ENCODE assay signal across 8 cellular contexts in the genomic region with DNA sequence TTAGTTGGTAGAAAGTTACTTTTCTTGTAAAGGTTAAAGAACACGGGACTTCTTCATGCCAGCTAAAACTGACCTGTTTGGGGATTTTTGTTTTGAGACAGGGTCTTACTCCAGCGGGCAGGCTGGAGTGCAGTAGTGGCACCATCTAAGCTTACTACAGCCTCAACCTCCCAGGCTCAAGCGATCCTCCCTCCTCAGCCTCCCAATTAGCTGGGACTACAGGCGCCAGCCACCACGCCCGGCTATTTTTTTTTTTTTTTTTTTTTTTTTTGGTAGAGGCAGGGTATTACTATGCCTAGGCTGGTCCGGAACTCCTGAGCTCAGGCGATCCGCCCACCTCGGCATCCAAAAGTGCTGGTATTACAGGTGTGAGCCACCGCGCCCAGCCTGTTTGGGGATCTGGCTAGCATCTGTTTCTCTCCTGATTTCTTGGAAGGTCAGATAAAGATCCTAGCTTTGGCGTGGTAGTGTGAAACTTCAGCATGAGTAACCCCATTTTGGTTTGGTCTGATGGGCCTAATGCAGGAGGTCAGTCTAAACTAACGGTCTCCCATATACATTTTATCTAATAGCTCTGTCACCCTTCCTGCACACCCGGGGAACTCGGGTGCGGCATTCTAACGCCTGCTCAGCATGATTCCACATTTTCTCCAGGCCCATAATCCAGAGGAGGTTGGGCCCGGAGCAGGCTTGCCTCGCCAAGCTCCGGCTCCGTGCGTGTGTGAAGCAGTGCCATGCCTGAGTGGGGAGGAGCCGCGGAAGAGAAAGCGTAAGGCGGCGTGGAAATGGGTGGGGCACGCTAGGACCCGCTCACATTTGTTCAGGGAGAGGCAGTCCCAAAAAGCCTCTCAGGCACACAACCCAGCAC. TPM values are rescaled to one million over a fixed set of nuclear protein-coding genes. Genes with fewer than 3 reads are reported as not detected.
DNase-seq lines count a peak whose midpoint lies in the region; ATAC-seq and TF ChIP-seq lines count a peak whose summit lies in the region.

No MANE protein-coding gene starts in this region.

- peaks cover 9% of the 10 kb centered on the region for H3K27me3 Mint-ChIP-seq in CD4-positive, CD25-positive, alpha-beta regulatory T cell

- peaks cover 29% of the 10 kb centered on the region for H3K4me1 ChIP-seq in CD4-positive, CD25-positive, alpha-beta regulatory T cell (ENCODE audit: control insufficient read depth, insufficient read depth, low read length, poor library complexity, severe bottlenecking)
- H3K4me1 ChIP-seq in Peyer's patch (peaks cover 0 to 19% (median 2%) of the 10 kb centered on the region in 4 donors), neutrophil (ENCODE audit: control insufficient read depth in 1 of 2, insufficient read depth in 1 of 2, low read depth in 1 of 2, low read length in 1 of 2) (peaks cover 20 to 27% of the 10 kb centered on the region in 2 experiments)

- peaks cover 8% of the 10 kb centered on the region for H3K36me3 Mint-ChIP-seq in CD4-positive, CD25-positive, alpha-beta regulatory T cell

- peak overlapping the region; percentile 98 for H3K27ac ChIP-seq in CD4-positive, CD25-positive, alpha-beta regulatory T cell (ENCODE audit: insufficient read depth, low read length, poor library complexity, severe bottlenecking)
- H3K27ac ChIP-seq in Peyer's patch: peak overlapping the region; percentile 92 to 99 (median 99)
- H3K27ac ChIP-seq in neutrophil: peak overlapping the region; percentile 95
- peak overlapping the region; percentile 95 for H3K27ac ChIP-seq in temporal lobe (ENCODE audit: low read depth, low read length)

- DNase-seq in CD4-positive, CD25-positive, alpha-beta regulatory T cell: peak; percentile 67 to 93 (median 83)
- DNase-seq in GM19240 (ENCODE audit: insufficient read length, low spot score) (peak; percentile 18), Peyer's patch (peak; percentile 74 to 90 (median 86)), foreskin melanocyte (peak; percentile 74)
- DNase-seq in activated effector memory CD4-positive, alpha-beta T cell treated with anti-CD3 and anti-CD28 coated beads, Interleukin-2, amount 50 U/mL, for 16 hours: peak; percentile 92

- peak overlapping the region; percentile 98 to 100 (median 100) for H3K27ac Mint-ChIP-seq in CD4-positive, CD25-positive, alpha-beta regulatory T cell

- ATAC-seq in CD4-positive, CD25-positive, alpha-beta regulatory T cell (ENCODE audit: low read depth in 2 of 2): peak; percentile 70 to 74
- peak; percentile 59 for ATAC-seq in HG03432 (IDR thresholded peaks at IDR 0.05; ENCODE audit: unreplicated experiment)

- H3K36me3 ChIP-seq in CD4-positive, CD25-positive, alpha-beta regulatory T cell (ENCODE audit: control insufficient read depth, insufficient read depth, low read length): peaks cover 16% of the 10 kb centered on the region
- H3K36me3 ChIP-seq in Peyer's patch (peaks cover 0 to 29% (median 0%) of the 10 kb centered on the region in 3 donors), neutrophil (peaks cover 20% of the 10 kb centered on the region)

- no peak for TF ChIP-seq POLR2A in Peyer's patch (IDR thresholded peaks at IDR 0.05)

- TF ChIP-seq CTCF in Peyer's patch (IDR thresholded peaks at IDR 0.05) (no peak), neutrophil (IDR thresholded peaks at IDR 0.05) (no peak)

- H3K9me3 Mint-ChIP-seq in CD4-positive, CD25-positive, alpha-beta regulatory T cell: no peaks in the 10 kb centered on the region

- H3K4me3 ChIP-seq in CD4-positive, CD25-positive, alpha-beta regulatory T cell (ENCODE audit: low read depth, low read length): peak overlapping the region; percentile 80
- peak overlapping the region; percentile 74 to 91 (median 90) for H3K4me3 ChIP-seq in Peyer's patch
- H3K4me3 ChIP-seq in neutrophil (ENCODE audit: low read depth in 1 of 2, low read length in 1 of 2): peak overlapping the region; percentile 92 to 95

- no peaks in the 10 kb centered on the region for H3K27me3 ChIP-seq in CD4-positive, CD25-positive, alpha-beta regulatory T cell (ENCODE audit: control insufficient read depth, insufficient read depth, low read length)
- H3K27me3 ChIP-seq in Peyer's patch: no peaks in the 10 kb centered on the region
- H3K27me3 ChIP-seq in neutrophil: no peaks in the 10 kb centered on the region

- peaks cover 16 to 30% (median 21%) of the 10 kb centered on the region in 4 donors for H3K4me1 Mint-ChIP-seq in CD4-positive, CD25-positive, alpha-beta regulatory T cell

- H3K9me3 ChIP-seq in CD4-positive, CD25-positive, alpha-beta regulatory T cell (ENCODE audit: control insufficient read depth in 2 of 2, low read length in 2 of 2): no peaks in the 10 kb centered on the region
- H3K9me3 ChIP-seq in Peyer's patch: no peaks in the 10 kb centered on the region
- no peaks in the 10 kb centered on the region for H3K9me3 ChIP-seq in neutrophil

- H3K4me3 Mint-ChIP-seq in CD4-positive, CD25-positive, alpha-beta regulatory T cell: peak overlapping the region; percentile 92 to 99 (median 97)

RNA-seq across cellular contexts. Expression of a gene that starts 1.0 kb away (rescaled TPM):
- total RNA-seq in CD4-positive, CD25-positive, alpha-beta regulatory T cell: 110 TPM
- 100 to 1,000 TPM; 153 to 201 (median 160) TPM for polyA plus RNA-seq in CD4-positive, CD25-positive, alpha-beta regulatory T cell
- total RNA-seq in Peyer's patch: 100 to 1,000 TPM; 118 to 152 (median 138) TPM
- 106 TPM for total RNA-seq in temporal lobe

RNA-seq across cellular contexts. Expression of a gene that starts 26.2 kb away (rescaled TPM):
- 21.1 TPM for total RNA-seq in CD4-positive, CD25-positive, alpha-beta regulatory T cell
- 10 to 100 TPM; 20.0 to 35.0 (median 22.8) TPM for polyA plus RNA-seq in CD4-positive, CD25-positive, alpha-beta regulatory T cell
- total RNA-seq in Peyer's patch: 100 to 1,000 TPM in 3 of 4 donors, 10 to 100 TPM in 1; 86.6 to 205 (median 147) TPM
- total RNA-seq in temporal lobe: 19.9 TPM

Comparison
In these comparisons a context has a peak if more than half of its experiments do, and no peak if none do; other contexts are left out.
1. Peak in every context shown above with its lines: DNase-seq, ATAC-seq, H3K4me3 ChIP-seq and H3K27ac ChIP-seq.
2. DNase-seq: peak in every context shown above with its lines; median percentile 92 in activated effector memory CD4-positive, alpha-beta T cell treated with anti-CD3 and anti-CD28 coated beads, Interleukin-2, amount 50 U/mL, for 16 hours; 86 in Peyer's patch; 83 in CD4-positive, CD25-positive, alpha-beta regulatory T cell; 74 in foreskin melanocyte; 18 in GM19240.